In the genomic region with DNA sequence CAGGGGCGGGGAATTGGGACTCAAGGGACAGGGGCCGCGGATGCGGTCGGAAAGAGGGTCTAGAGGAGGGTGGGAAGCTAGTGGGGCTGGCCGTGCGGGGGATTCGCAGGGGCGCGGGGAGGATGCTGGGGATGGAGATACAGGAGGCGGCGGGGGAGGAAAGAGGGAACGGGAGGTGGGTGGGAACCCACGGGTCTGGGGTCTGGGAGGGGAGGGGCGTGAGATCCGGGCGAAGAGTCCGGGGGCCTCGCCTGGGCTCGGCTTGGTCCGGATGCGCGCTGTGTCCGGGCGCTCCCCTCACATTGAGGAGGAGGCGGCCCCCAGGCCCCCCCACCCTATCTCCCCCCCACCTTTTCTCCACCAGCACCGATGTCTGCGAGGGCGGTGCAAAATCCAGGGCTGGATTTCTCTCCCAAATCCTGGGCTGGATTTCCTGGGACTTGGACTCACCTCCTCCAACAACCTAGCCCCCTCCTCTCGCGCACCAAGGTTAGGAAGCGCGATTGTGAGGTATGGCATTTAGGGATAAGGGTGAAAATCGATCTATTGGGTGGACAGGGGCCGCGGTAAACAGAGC, we compare ENCODE assay signal across 8 cellular contexts. TPM values are rescaled to one million over a fixed set of nuclear protein-coding genes. Genes with fewer than 3 reads are reported as not detected.
DNase-seq lines count a peak whose midpoint lies in the region; ATAC-seq and TF ChIP-seq lines count a peak whose summit lies in the region.

TSS of gene AGAP2 (minus strand) at position 82 of the 577 bp plus-strand sequence. CDS start 496 bp downstream, outside the sequence.

- no peaks in the 10 kb centered on the region for H3K36me3 Mint-ChIP-seq in progenitor cell of endocrine pancreas (ENCODE audit: insufficient read depth)

- peaks cover 75% of the 10 kb centered on the region for H3K27me3 Mint-ChIP-seq in progenitor cell of endocrine pancreas

- H3F3A ChIP-seq in OCI-LY1 (ENCODE audit: insufficient read depth, low read length): no peaks in the 10 kb centered on the region

- no peaks in the 10 kb centered on the region for H3K9me3 Mint-ChIP-seq in progenitor cell of endocrine pancreas (ENCODE audit: low read depth)

- no peaks in the 10 kb centered on the region for H3K9me3 ChIP-seq in OCI-LY1 (ENCODE audit: low read length)

- H3K27ac ChIP-seq in OCI-LY1 (ENCODE audit: low read depth, low read length, poor library complexity, severe bottlenecking): no peak within 1 kb of the TSS

- H3K4me2 ChIP-seq in OCI-LY1 (ENCODE audit: low read length): peak within 1 kb of the TSS; percentile 15; the same call in 1 of the 2 replicates

- no peaks in the 10 kb centered on the region for H3K9me2 ChIP-seq in OCI-LY1 (ENCODE audit: low read depth, low read length)

- H3K36me3 ChIP-seq in H7 (replicated peaks; ENCODE audit: control insufficient read depth, insufficient read depth, low read length) (no peaks in the 10 kb centered on the region), OCI-LY1 (ENCODE audit: insufficient read depth, low read length) (peaks cover 9% of the 10 kb centered on the region; the same call in 1 of the 2 replicates)

- H3K4me3 ChIP-seq in H7 (ENCODE audit: insufficient read depth, low read depth, low read length): peak within 1 kb of the TSS; percentile 43
- no peak within 1 kb of the TSS for H3K4me3 ChIP-seq in OCI-LY1 (ENCODE audit: low read depth, low read length, poor library complexity, severe bottlenecking)
- H3K4me3 ChIP-seq in epithelial cell of proximal tubule (ENCODE audit: low read depth, low read length): peak within 1 kb of the TSS; percentile 4

- no peak for ATAC-seq in GM21528 (IDR thresholded peaks at IDR 0.05; ENCODE audit: low FRiP score, unreplicated experiment)

- H2AFZ ChIP-seq in OCI-LY1 (ENCODE audit: low read length): no peak within 1 kb of the TSS

- DNase-seq in H7: peak; percentile 92
- no peak for DNase-seq in epithelial cell of proximal tubule (ENCODE audit: low read depth)
- DNase-seq in progenitor cell of endocrine pancreas (ENCODE audit: low spot score, unreplicated experiment): no peak
- DNase-seq in A172 (ENCODE audit: low spot score): no peak
- DNase-seq in GM03348 (ENCODE audit: low spot score): no peak
- DNase-seq in stimulated activated CD8-positive, alpha-beta memory T cell treated with anti-CD3 and anti-CD28 coated beads, Interleukin-4, amount 100 ng/mL, for 48 hours: no peak

- H3K79me2 ChIP-seq in OCI-LY1 (ENCODE audit: insufficient read depth, low read length): no peaks in the 10 kb centered on the region

- H4K20me1 ChIP-seq in OCI-LY1 (ENCODE audit: insufficient read depth, low read length): no peaks in the 10 kb centered on the region

- no peak within 1 kb of the TSS for H3K9ac ChIP-seq in OCI-LY1 (ENCODE audit: low read length)

- peaks cover 90% of the 10 kb centered on the region for H3K27me3 ChIP-seq in H7 (ENCODE audit: control insufficient read depth, insufficient read depth, low read length)
- no peaks in the 10 kb centered on the region for H3K27me3 ChIP-seq in OCI-LY1 (ENCODE audit: insufficient read depth, low read length)

- peaks cover 36% of the 10 kb centered on the region for H3K4me1 ChIP-seq in OCI-LY1 (ENCODE audit: insufficient read depth, low read length, severe bottlenecking)

- peaks cover 21% of the 10 kb centered on the region for H3K4me1 Mint-ChIP-seq in progenitor cell of endocrine pancreas (ENCODE audit: low read depth)

- H3K27ac Mint-ChIP-seq in progenitor cell of endocrine pancreas: no peak within 1 kb of the TSS

- TF ChIP-seq CTCF in OCI-LY1 (IDR thresholded peaks at IDR 0.05; ENCODE audit: low read length) (no peak), epithelial cell of proximal tubule (conservative IDR thresholded peaks at IDR 0.05; ENCODE audit: low read depth, low read length) (no peak), progenitor cell of endocrine pancreas (IDR thresholded peaks at IDR 0.05; ENCODE audit: unreplicated experiment) (no peak)

- peak within 1 kb of the TSS; percentile 65 for H3K4me3 Mint-ChIP-seq in progenitor cell of endocrine pancreas (ENCODE audit: low read depth)

RNA-seq across cellular contexts. Expression of gene AGAP2, which starts in this region (rescaled TPM):
- total RNA-seq in H7 (2014; rRNA removed; shearing (Covaris generic)): 0.30 and 0.35 TPM in 2 replicates
- total RNA-seq in epithelial cell of proximal tubule (under 0.01 TPM in 1 of 2 replicates, not detected in the other), progenitor cell of endocrine pancreas (0.29 TPM in 2 replicates)
- total RNA-seq in A172 (2014; rRNA removed; shearing (Covaris generic)): 0.02 and 0.55 TPM in 2 replicates

Comparison
In these comparisons a context has a peak if more than half of its experiments do, and no peak if none do; other contexts are left out.
1. Peak in DNase-seq and H3K4me3 ChIP-seq in H7; RNA of the gene not detected or under 1 TPM.